13 cellular contexts compared by ENCODE assay signal in the genomic region with DNA sequence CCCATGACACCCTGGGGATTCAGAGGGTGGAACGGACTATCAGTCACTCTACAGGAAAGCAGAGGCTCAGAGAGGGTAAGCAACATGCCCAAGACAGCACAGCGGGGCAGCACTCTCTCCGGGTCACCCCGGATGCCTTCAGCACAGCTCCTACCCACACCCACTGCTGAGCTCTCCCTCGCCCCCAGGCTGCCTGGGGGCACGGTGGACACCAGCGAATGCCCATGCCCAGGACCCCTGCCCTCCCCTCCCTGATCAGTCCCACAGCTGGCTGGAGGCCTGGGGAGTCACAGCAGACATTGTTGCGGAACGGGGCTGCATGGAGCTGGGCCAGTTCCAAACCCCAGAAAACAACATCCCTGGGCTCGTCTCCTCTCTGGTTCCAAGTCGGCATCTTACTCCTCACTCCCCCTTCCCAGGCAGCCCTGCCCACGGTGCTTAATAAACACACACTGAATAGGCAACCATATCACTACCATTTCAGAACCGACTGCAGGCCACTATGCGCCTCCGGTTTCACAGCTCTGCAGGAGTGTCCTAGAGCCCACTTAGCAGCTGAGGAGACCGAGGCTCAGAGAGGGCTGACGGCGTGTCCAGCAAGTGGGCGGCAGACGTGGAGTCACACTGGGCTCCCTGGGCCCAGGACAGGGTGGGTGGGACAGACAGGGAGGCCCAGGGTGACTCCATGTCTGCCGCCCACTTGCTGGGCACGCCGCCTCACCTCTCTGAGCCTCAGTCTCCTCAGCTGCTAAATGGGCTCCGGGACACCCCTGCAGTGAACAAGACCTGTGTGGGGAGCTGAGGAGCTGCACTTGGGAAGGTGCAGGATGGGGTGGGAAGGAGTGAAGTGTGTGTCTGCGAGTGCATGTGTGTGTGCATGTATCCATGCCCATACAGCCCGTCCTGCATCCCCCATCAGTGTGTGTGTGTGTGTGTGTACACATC. TPM values are rescaled to one million over a fixed set of nuclear protein-coding genes. Genes with fewer than 3 reads are reported as not detected.
DNase-seq lines count a peak whose midpoint lies in the region; ATAC-seq, FAIRE-seq and TF ChIP-seq lines count a peak whose summit lies in the region.
"Had no signal": no experiment of that assay in that cellular context is flagged by ENCODE, and none has a peak within 500 bp of the region (broad histone marks: within the 10 kb centered on the region; RNA-seq: fewer than 3 reads in every experiment).

No MANE protein-coding gene starts in this region.

- H3K14ac ChIP-seq in IMR-90 (replicated peaks; ENCODE audit: low read depth, low read length), result peak overlapping the region; percentile 50; the same call in 1 of the 2 replicates

- H3K9me3 ChIP-seq in IMR-90 (ENCODE audit: control insufficient read depth, insufficient read depth, low read length) (no peaks in the 10 kb centered on the region), K562 (replicated peaks; ENCODE audit: control insufficient read depth, insufficient read depth, low read depth, low read length) (no peaks in the 10 kb centered on the region), stomach smooth muscle (ENCODE audit: control insufficient read depth in 2 of 2, low read length in 2 of 2) (no peaks in the 10 kb centered on the region)

- no peak for TF ChIP-seq RAD21 in IMR-90 (IDR thresholded peaks at IDR 0.05; ENCODE audit: low read length)
- TF ChIP-seq RAD21 in K562 (CRISPR knock-in tag; conservative IDR thresholded peaks at IDR 0.05 in 1 of 2, IDR thresholded peaks at IDR 0.05 in 1 of 2), result no peak

- TF ChIP-seq EP300 in K562 (IDR thresholded peaks at IDR 0.05; ENCODE audit: low read length), result no peak

- no peaks in the 10 kb centered on the region for H3K36me3 Mint-ChIP-seq in naive thymus-derived CD8-positive, alpha-beta T cell

- intact Hi-C loops in IMR-90 (cut with micrococcal nuclease), result no loop called here
- intact Hi-C loops in K562 (cut with micrococcal nuclease), result no loop called here
- intact Hi-C loops in dorsolateral prefrontal cortex (cut with DNase I), result no loop called here

- H2BK20ac ChIP-seq in IMR-90 (ENCODE audit: low read depth, low read length), result peak overlapping the region; percentile 76

- H3K27me3 ChIP-seq in IMR-90 (ENCODE audit: control insufficient read depth, insufficient read depth, low read length) (no peaks in the 10 kb centered on the region), K562 (ENCODE audit: control insufficient read depth in 2 of 2, insufficient read depth in 2 of 2, low read length in 2 of 2) (no peaks in the 10 kb centered on the region), mesendoderm (ENCODE audit: insufficient read depth, low read length, poor library complexity) (no peaks in the 10 kb centered on the region), stomach smooth muscle (ENCODE audit: control insufficient read depth in 1 of 2, insufficient read depth in 2 of 2, low read length in 2 of 2) (no peaks in the 10 kb centered on the region), dorsolateral prefrontal cortex (no peaks in the 10 kb centered on the region)

- H3K9me3 Mint-ChIP-seq in naive thymus-derived CD8-positive, alpha-beta T cell, result no peaks in the 10 kb centered on the region
- H3K9me3 Mint-ChIP-seq: activated CD8-positive, alpha-beta T cell treated with anti-CD3 and anti-CD28 coated beads for 36 hours had no signal

- peak overlapping the region; percentile 73 for H2AK9ac ChIP-seq in IMR-90 (replicated peaks; ENCODE audit: low read depth, low read length, poor library complexity)

- H3K9ac ChIP-seq in IMR-90 (ENCODE audit: low read depth, low read length), result no peak overlapping the region
- H3K9ac ChIP-seq in K562 (ENCODE audit: insufficient read depth in 1 of 2, low read depth in 2 of 2, low read length in 2 of 2), result no peak overlapping the region
- no peak overlapping the region for H3K9ac ChIP-seq in mesendoderm (ENCODE audit: low read length)
- peak overlapping the region in 1 of 2 donors; percentile 13 for H3K9ac ChIP-seq in stomach smooth muscle (ENCODE audit: low read length in 2 of 2)

- H2BK15ac ChIP-seq in IMR-90 (ENCODE audit: low read depth, low read length), result peak overlapping the region; percentile 64; the same call in 1 of the 3 replicates
- no peak overlapping the region for H2BK15ac ChIP-seq in mesendoderm (replicated peaks; ENCODE audit: low read depth)

- peaks cover 50 to 100% of the 10 kb centered on the region in 2 experiments for H3K79me1 ChIP-seq in IMR-90 (ENCODE audit: low read depth in 1 of 2, low read length in 2 of 2)
- peaks cover 4% of the 10 kb centered on the region for H3K79me1 ChIP-seq in mesendoderm (ENCODE audit: low read length)

- dilution Hi-C loops in IMR-90 (cut with HindIII; ENCODE audit: low sequenced_read_pairs, unreplicated experiment), result no loop called here

- no peak overlapping the region for H3K27ac Mint-ChIP-seq in naive thymus-derived CD8-positive, alpha-beta T cell
- H3K27ac Mint-ChIP-seq: activated CD8-positive, alpha-beta T cell treated with anti-CD3 and anti-CD28 coated beads for 36 hours; B cell had no signal

- no peak for FAIRE-seq in K562 (lab: Jason Lieb, UNC)

- TF ChIP-seq POLR2A in IMR-90 (IDR thresholded peaks at IDR 0.05; ENCODE audit: low read depth, low read length), result no peak
- no peak for TF ChIP-seq POLR2A in K562 (conservative IDR thresholded peaks at IDR 0.05)

- peaks cover 0 to 20% (median 7%) of the 10 kb centered on the region in 4 donors for H3K4me1 Mint-ChIP-seq in naive thymus-derived CD8-positive, alpha-beta T cell

- POLR2A ChIA-PET in IMR-90 (lab: Charles Lee; ENCODE audit: unreplicated experiment), result no interaction called here
- POLR2A ChIA-PET in K562 (lab: Yijun Ruan, JAX), result interaction anchor here (0.7 kb wide), 1 partner anchor 25 kb away, joined by 4 read pairs; no protein-coding TSS in a partner anchor
- POLR2A ChIA-PET in naive thymus-derived CD8-positive, alpha-beta T cell (lab: Charles Lee), result no interaction called here

- H3K23ac ChIP-seq in IMR-90 (ENCODE audit: low read depth, low read length) (peak overlapping the region; percentile 61; the same call in 1 of the 2 replicates), mesendoderm (ENCODE audit: low read length) (no peak overlapping the region)

- H2AFZ ChIP-seq in IMR-90 (replicated peaks; ENCODE audit: low read length, poor library complexity) (peak overlapping the region; percentile 0), K562 (ENCODE audit: low read depth, low read length) (no peak overlapping the region)

- CTCF ChIA-PET in IMR-90 (lab: Yijun Ruan, JAX) (interaction anchor here (1.6 kb wide), 1 partner anchor 28 kb away, joined by 3 read pairs; a partner anchor contains a TSS), K562 (lab: Yijun Ruan, JAX; ENCODE audit: low intra/inter-chr PET ratio) (no interaction called here)

- H3K4me1 ChIP-seq in IMR-90 (ENCODE audit: control insufficient read depth, insufficient read depth, low read length) (peaks cover 78% of the 10 kb centered on the region), K562 (replicated peaks in 1 of 2; ENCODE audit: control insufficient read depth in 2 of 2, insufficient read depth in 2 of 2, low read length in 2 of 2) (peaks cover 12 to 61% of the 10 kb centered on the region in 2 experiments), mesendoderm (ENCODE audit: control insufficient read depth, low read depth, low read length) (peaks cover 44% of the 10 kb centered on the region), stomach smooth muscle (ENCODE audit: control insufficient read depth, insufficient read depth, low read length) (peaks cover 99% of the 10 kb centered on the region)

- BruUV-seq in IMR-90 (replicated peaks; lab: Mats Ljungman, UMichigan) (no TSS peak), K562 (replicated peaks; lab: Mats Ljungman, UMichigan) (no TSS peak)

- H3K18ac ChIP-seq in IMR-90 (ENCODE audit: low read depth, low read length) (no peak overlapping the region), mesendoderm (ENCODE audit: low read length) (no peak overlapping the region)

- in situ Hi-C loops in IMR-90 (cut with MboI; ENCODE audit: low sequenced_read_pairs), result no loop called here
- in situ Hi-C loops in K562 (cut with MboI), result no loop called here

- H2AK5ac ChIP-seq in IMR-90 (ENCODE audit: low read depth, low read length), result peak overlapping the region; percentile 96
- H2AK5ac ChIP-seq in mesendoderm (ENCODE audit: low read length), result no peak overlapping the region

- H3K4me3 ChIP-seq in IMR-90 (ENCODE audit: insufficient read depth, low read depth, low read length) (no peak overlapping the region), K562 (no peak overlapping the region), mesendoderm (ENCODE audit: low read length) (no peak overlapping the region), stomach smooth muscle (ENCODE audit: low read length in 2 of 2) (peak overlapping the region in 1 of 2 donors; percentile 47), dorsolateral prefrontal cortex (no peak overlapping the region)

- peak overlapping the region; percentile 96 for H3K4ac ChIP-seq in IMR-90 (ENCODE audit: low read depth, low read length)
- H3K4ac ChIP-seq in mesendoderm (ENCODE audit: low read depth, low read length), result no peak overlapping the region

- H4K8ac ChIP-seq in IMR-90 (ENCODE audit: low read depth in 2 of 2, low read length in 2 of 2) (peak overlapping the region; percentile 23 to 45; a peak in 2 of 4 replicates), mesendoderm (ENCODE audit: low read depth, low read length) (no peak overlapping the region)

- peak overlapping the region; percentile 92 for H4K91ac ChIP-seq in IMR-90 (ENCODE audit: insufficient read depth, low read depth, low read length)

- H2BK5ac ChIP-seq in IMR-90 (ENCODE audit: low read depth, low read length, poor library complexity, severe bottlenecking) (peak overlapping the region; percentile 67), mesendoderm (ENCODE audit: low read length) (no peak overlapping the region)

- no peaks in the 10 kb centered on the region for H3K27me3 Mint-ChIP-seq in naive thymus-derived CD8-positive, alpha-beta T cell
- H3K27me3 Mint-ChIP-seq: activated CD8-positive, alpha-beta T cell treated with anti-CD3 and anti-CD28 coated beads for 36 hours; B cell had no signal

- H3K79me2 ChIP-seq in K562 (ENCODE audit: control insufficient read depth, insufficient read depth, low read length), result no peaks in the 10 kb centered on the region
- H3K79me2 ChIP-seq in mesendoderm (ENCODE audit: control insufficient read depth, insufficient read depth, low read length), result no peaks in the 10 kb centered on the region

- 63% methylated on average over 8 of the region's 26 CpGs; no CpG with 5 or more reads in 1 of the 2 experiments for WGBS in IMR-90 (ENCODE audit: extremely low coverage in 2 of 2, insufficient read length in 1 of 2), 2 experiments
- WGBS in K562 (ENCODE audit: insufficient coverage, low coverage, missing lambda C conversion rate), result 60% methylated on average over 15 of the region's 26 CpGs
- WGBS in mesendoderm (ENCODE audit: extremely low coverage, insufficient coverage, low lambda C conversion rate), result no CpG with 5 or more reads among the region's 26 CpGs

- H3K27ac ChIP-seq in IMR-90 (ENCODE audit: insufficient read depth, low read length) (peak overlapping the region; percentile 4), K562 (ENCODE audit: extremely low read depth, low read depth, low read length) (no peak overlapping the region), mesendoderm (ENCODE audit: low read depth, low read length) (no peak overlapping the region), stomach smooth muscle (ENCODE audit: low read length) (peak overlapping the region; percentile 94), dorsolateral prefrontal cortex (peak overlapping the region in 2 of 59 donors; percentile 55 to 96)

- H2BK120ac ChIP-seq in IMR-90 (ENCODE audit: low read depth, low read length), result peak overlapping the region; percentile 97
- H2BK120ac ChIP-seq in mesendoderm (ENCODE audit: low read depth, low read length), result no peak overlapping the region

- ATAC-seq in IMR-90 (ENCODE audit: low read depth) (no peak), K562 (no peak)
- ATAC-seq in naive thymus-derived CD8-positive, alpha-beta T cell, result no peak
- ATAC-seq: activated CD8-positive, alpha-beta T cell treated with anti-CD3 and anti-CD28 coated beads for 36 hours; SK-N-SH treated with all-trans-retinoic acid at 6 μM for 48 hours had no signal

- H3K9me1 ChIP-seq in IMR-90 (ENCODE audit: insufficient read depth, low read length) (peaks cover 55% of the 10 kb centered on the region), K562 (ENCODE audit: control insufficient read depth, insufficient read depth, low read length) (no peaks in the 10 kb centered on the region)

- TF ChIP-seq CTCF in IMR-90 (conservative IDR thresholded peaks at IDR 0.05; ENCODE audit: low read depth, low read length) (no peak), K562 (IDR thresholded peaks at IDR 0.05 in 2 of 3, conservative IDR thresholded peaks at IDR 0.05 in 1 of 3; ENCODE audit: insufficient read depth in 2 of 3, low read depth in 1 of 3, low read length in 3 of 3) (no peak), dorsolateral prefrontal cortex (IDR thresholded peaks at IDR 0.05 in 54 of 56, conservative IDR thresholded peaks at IDR 0.05 in 2 of 56; ENCODE audit: low read depth in 1 of 56, partially characterized antibody in 56 of 56) (no peak)

- DNase-seq in IMR-90, result no peak
- DNase-seq in K562 (ENCODE audit: extremely low read depth in 1 of 4, low spot score in 3 of 4), result no peak
- DNase-seq in mesendoderm, result no peak
- no peak for DNase-seq in naive thymus-derived CD8-positive, alpha-beta T cell
- no peak for DNase-seq in dorsolateral prefrontal cortex
- no peak for DNase-seq in KG1 (lab: John Stamatoyannopoulos, UW)
- DNase-seq: activated CD8-positive, alpha-beta T cell treated with anti-CD3 and anti-CD28 coated beads for 36 hours; NCI-H1105 treated with DMSO at 0.1 percent for 48 hours; NCI-H345; stimulated activated CD4-positive, alpha-beta T cell treated with anti-CD3 and anti-CD28 coated beads, Interleukin-15, amount 100 ng/mL, for 24 hours had no signal

- no peaks in the 10 kb centered on the region for H3K36me3 ChIP-seq in IMR-90 (ENCODE audit: control insufficient read depth, insufficient read depth, low read length)
- H3K36me3 ChIP-seq in K562 (ENCODE audit: control insufficient read depth, insufficient read depth, low read length), result no peaks in the 10 kb centered on the region
- H3K36me3 ChIP-seq in mesendoderm (ENCODE audit: control insufficient read depth, insufficient read depth, low read length), result no peaks in the 10 kb centered on the region
- peaks cover 0 to 2% of the 10 kb centered on the region in 2 donors for H3K36me3 ChIP-seq in stomach smooth muscle (ENCODE audit: control insufficient read depth in 2 of 2, insufficient read depth in 2 of 2, low read length in 2 of 2)

- no peak overlapping the region; the same call in 1 of the 2 replicates for H3K4me2 ChIP-seq in IMR-90 (ENCODE audit: low read depth, low read length)
- no peak overlapping the region for H3K4me2 ChIP-seq in K562 (ENCODE audit: insufficient read depth, low read length)
- no peak overlapping the region for H3K4me2 ChIP-seq in mesendoderm (ENCODE audit: low read length)

- H4K20me1 ChIP-seq in IMR-90 (ENCODE audit: insufficient read depth, low read length), result peaks cover 27% of the 10 kb centered on the region
- H4K20me1 ChIP-seq in K562 (replicated peaks; ENCODE audit: control insufficient read depth, insufficient read depth, low read length), result peaks cover 39% of the 10 kb centered on the region

- H4K5ac ChIP-seq in IMR-90 (ENCODE audit: low read depth, low read length) (no peak overlapping the region), mesendoderm (ENCODE audit: low read length) (no peak overlapping the region)

- no peak overlapping the region for H3K56ac ChIP-seq in IMR-90 (ENCODE audit: extremely low read depth, insufficient read depth, low read length)
- peak overlapping the region; percentile 56 for H3K56ac ChIP-seq in mesendoderm (ENCODE audit: low read length)

- H3K4me3 Mint-ChIP-seq in naive thymus-derived CD8-positive, alpha-beta T cell, result no peak overlapping the region
- H3K4me3 Mint-ChIP-seq: activated CD8-positive, alpha-beta T cell treated with anti-CD3 and anti-CD28 coated beads for 36 hours; B cell had no signal

RNA-seq across cellular contexts. Expression of a gene that starts 27.0 kb away (rescaled TPM):
- 13.9 and 16.0 TPM in 2 replicates for total RNA-seq in IMR-90 (2012; rRNA removed)
- 19.0 and 22.2 TPM in 2 replicates for polyA plus RNA-seq in IMR-90 (2012; rRNA removed)
- polyA plus RNA-seq in IMR-90 (2012; cell fraction: cytosol; rRNA removed), result 10.9 and 15.5 TPM in 2 replicates
- polyA plus RNA-seq in IMR-90 (2012; cell fraction: nucleus; rRNA removed; ENCODE audit: low replicate concordance), result 11.3 and 20.4 TPM in 2 replicates
- total RNA-seq in K562 (2011; cell fraction: chromatin; rRNA removed; ENCODE audit: low replicate concordance), result 5.9 and 10.4 TPM in 2 replicates
- 5.2 and 5.5 TPM in 2 replicates for total RNA-seq in K562 (2011; cell fraction: nucleolus; rRNA removed)
- 5.1 and 5.3 TPM in 2 replicates for total RNA-seq in K562 (2011; cell fraction: nucleoplasm; rRNA removed)
- total RNA-seq in K562 (2014; rRNA removed), result 6.3 and 13.5 TPM in 2 replicates
- 3.7 and 5.2 TPM in 2 replicates for total RNA-seq in K562 (2014; rRNA removed; fragmentation: Illumina TruSeq; extraction: Trizol)
- total RNA-seq in K562 (2015; rRNA removed; fragmentation: Illumina TruSeq; extraction: Trizol), result 7.0 and 7.2 TPM in 2 replicates
- 22.0 and 22.7 TPM in 2 replicates for total RNA-seq in K562 (2021)
- polyA plus RNA-seq in K562 (2011; rRNA removed), result 4.2 and 5.4 TPM in 2 replicates
- polyA plus RNA-seq in K562 (2011; cell fraction: cytosol; rRNA removed), result 4.8 and 12.5 TPM in 2 replicates
- polyA plus RNA-seq in K562 (2011; cell fraction: nucleus; rRNA removed), result 5.2 and 10.5 TPM in 2 replicates
- 7.1 and 9.7 TPM in 2 replicates for polyA plus RNA-seq in K562 (2012)
- polyA plus RNA-seq in K562 (2014; fragmentation: Illumina TruSeq; extraction: Trizol), result 6.8 and 12.3 TPM in 2 replicates
- under 1 TPM; 0.18 to 0.27 TPM for polyA plus RNA-seq in K562 (2014; fragmentation: Nextera tagmentation; extraction: Ambion mirVana)
- polyA plus RNA-seq in K562 (2014; rRNA removed), result 7.2 and 9.7 TPM in 2 replicates
- 4.5 and 5.3 TPM in 2 replicates for polyA minus RNA-seq in K562 (2011; rRNA and poly(A)+ RNA removed)
- polyA minus RNA-seq in K562 (2011; cell fraction: cytosol; rRNA and poly(A)+ RNA removed), result 13.7 TPM in 2 replicates
- polyA minus RNA-seq in K562 (2011; cell fraction: nucleus; rRNA and poly(A)+ RNA removed), result 1.8 and 3.0 TPM in 2 replicates
- polyA plus RNA-seq in mesendoderm (2013, experiment 1 of 2), result 10.1 TPM
- 10.7 TPM for polyA plus RNA-seq in mesendoderm (2013, experiment 2 of 2)
- total RNA-seq in naive thymus-derived CD8-positive, alpha-beta T cell, result 10 to 100 TPM in 1 of 2 experiments, 1 to 10 TPM in 1; 9.0 to 10.1 TPM
- polyA plus RNA-seq in naive thymus-derived CD8-positive, alpha-beta T cell, result 1 to 10 TPM in 2 of 3 donors, under 1 TPM in 1; 0.67 to 1.4 (median 1.3) TPM
- 10 to 100 TPM; 16.6 to 63.8 (median 29.8) TPM for total RNA-seq in dorsolateral prefrontal cortex

Comparison
In these comparisons a context has a peak if more than half of its experiments do, and no peak if none do; other contexts are left out.
1. H3K27ac ChIP-seq: peak in IMR-90 (single experiment) and stomach smooth muscle (single experiment); none in K562 (single experiment) and mesendoderm (single experiment).